1 cellular context compared by ENCODE assay signal in genomic region chr9:34994429-34995287, GRCh38.
TF ChIP-seq lines count a peak whose summit lies in the region.

No MANE protein-coding gene starts in this region.

TF ChIP-seq in K562, 482 proteins besides CTCF, POLR2A, EP300 and RAD21 (continued from another document):
- TF ChIP-seq CREB3 (tag; conservative IDR thresholded peaks at IDR 0.05; ENCODE audit: low read depth) (no peak), DEAF1 (CRISPR knock-in tag; IDR thresholded peaks at IDR 0.05) (0 out of 2 replicates have a peak, but pooled peaks have one; percentile 6), RB1 (IDR thresholded peaks at IDR 0.05; ENCODE audit: low read depth) (0 out of 2 replicates have a peak, but pooled peaks have one; percentile 13), CREBBP (IDR thresholded peaks at IDR 0.05; ENCODE audit: low read depth, low read length) (no peak), USF1 (CRISPR knock-in tag; IDR thresholded peaks at IDR 0.05) (peak; percentile 71), SRSF1 (IDR thresholded peaks at IDR 0.05; ENCODE audit: low read depth, low read length) (no peak), SOX6 (IDR thresholded peaks at IDR 0.05) (no peak), PYGO2 (tag; IDR thresholded peaks at IDR 0.05) (peak; percentile 11; the same call in 1 of the 2 replicates), USF2 (CRISPR knock-in tag; IDR thresholded peaks at IDR 0.05) (peak; percentile 56; the same call in 1 of the 2 replicates), ZNF668 (CRISPR knock-in tag; IDR thresholded peaks at IDR 0.05) (no peak)
- TF ChIP-seq, protein P1, sequence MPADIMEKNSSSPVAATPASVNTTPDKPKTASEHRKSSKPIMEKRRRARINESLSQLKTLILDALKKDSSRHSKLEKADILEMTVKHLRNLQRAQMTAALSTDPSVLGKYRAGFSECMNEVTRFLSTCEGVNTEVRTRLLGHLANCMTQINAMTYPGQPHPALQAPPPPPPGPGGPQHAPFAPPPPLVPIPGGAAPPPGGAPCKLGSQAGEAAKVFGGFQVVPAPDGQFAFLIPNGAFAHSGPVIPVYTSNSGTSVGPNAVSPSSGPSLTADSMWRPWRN (IDR thresholded peaks at IDR 0.05; ENCODE audit: low read depth), result no peak
